21 cellular contexts compared by ENCODE assay signal in the genomic region with DNA sequence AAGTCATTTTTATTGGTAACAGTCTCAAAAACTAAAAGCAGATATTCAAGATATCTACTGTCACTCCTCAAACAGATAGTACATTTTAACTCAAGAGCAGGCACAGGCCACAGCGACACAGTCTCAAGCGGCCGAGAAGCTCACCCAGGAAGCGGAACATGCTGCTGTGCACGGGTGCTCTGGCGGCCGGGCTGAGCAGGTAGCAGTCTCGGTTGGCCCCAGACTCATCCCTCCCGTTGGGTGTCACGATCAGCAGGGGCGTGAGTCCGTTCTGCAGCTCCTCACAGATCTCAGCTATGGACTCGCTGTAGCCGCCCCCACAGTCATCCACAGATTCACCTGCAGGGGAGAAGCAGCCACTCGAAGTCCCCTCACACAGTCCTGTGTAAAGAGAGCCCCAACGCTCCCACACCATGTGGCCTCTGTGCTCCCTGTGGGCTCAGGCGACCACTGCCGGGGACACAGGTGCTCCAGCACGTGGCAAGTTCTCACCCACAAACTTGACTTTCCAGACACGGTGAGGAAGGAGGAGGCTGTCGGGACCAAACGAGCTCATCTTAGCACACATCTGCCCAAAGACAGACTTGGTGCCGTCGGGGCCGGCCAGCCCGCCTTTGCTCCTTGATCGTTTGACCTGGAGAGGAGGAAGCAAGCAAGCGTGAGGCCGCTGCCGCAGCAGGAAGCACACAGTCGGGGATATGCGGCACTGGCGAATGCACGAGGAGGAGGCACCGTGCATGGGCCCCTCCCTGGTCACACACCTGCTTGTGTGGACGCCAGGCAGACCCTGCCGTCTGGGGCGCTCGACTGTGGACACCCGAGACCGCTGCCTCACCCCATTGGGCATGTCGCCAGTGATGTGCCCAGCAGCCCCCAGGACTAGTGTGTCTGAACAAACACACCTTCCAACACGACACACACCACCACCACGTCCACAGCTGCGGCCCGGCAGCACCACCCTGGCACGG. TPM values are rescaled to one million over a fixed set of nuclear protein-coding genes. Genes with fewer than 3 reads are reported as not detected.
A peak's percentile ranks its signal among the peaks of the same experiment; 100 is the strongest.
DNase-seq lines count a peak whose midpoint lies in the region; ATAC-seq, FAIRE-seq and TF ChIP-seq lines count a peak whose summit lies in the region.
"Had no signal": no experiment of that assay in that cellular context is flagged by ENCODE, and none has a peak within 500 bp of the region (broad histone marks: within the 10 kb centered on the region; RNA-seq: fewer than 3 reads in every experiment).

No MANE protein-coding gene starts in this region.

- peak; percentile 29 for DNase-seq in cardiac septum (ENCODE audit: low spot score)
- no peak for DNase-seq in left cardiac atrium
- DNase-seq in kidney = peak; percentile 79
- DNase-seq in posterior vena cava (ENCODE audit: low spot score) = peak; percentile 75
- DNase-seq in NCI-H446 treated with DMSO at 0.1 percent for 48 hours (lab: John Stamatoyannopoulos, UW) = no peak
- DNase-seq in NCI-H526 (lab: John Stamatoyannopoulos, UW) = no peak
- no peak for DNase-seq in activated CD4-positive, alpha-beta T cell treated with anti-CD3 and anti-CD28 coated beads for 4 hours
- no peak for DNase-seq in activated CD4-positive, alpha-beta T cell treated with anti-CD3 and anti-CD28 coated beads, Interleukin-2, amount 50 U/mL, for 1 hour
- DNase-seq: BE2C; Calu3; CD4-positive, alpha-beta T cell; GF-D8; GOT3; Kasumi-1; NCI-H1105; NCI-H2081; NCI-H524; PC-9 had no signal

- no peak overlapping the region for H3K27ac ChIP-seq in kidney (ENCODE audit: low read depth in 2 of 2, low read length in 2 of 2)
- H3K27ac ChIP-seq: PC-9, RWPE1 had no signal

- H3K4me3 ChIP-seq in kidney (ENCODE audit: low read length in 2 of 2) = no peak overlapping the region
- H3K4me3 ChIP-seq: PC-9 had no signal

- no peaks in the 10 kb centered on the region for H3K9me3 ChIP-seq in kidney (ENCODE audit: control insufficient read depth in 1 of 2, low read length in 2 of 2)
- H3K9me3 ChIP-seq: BE2C had no signal

- intact Hi-C loops in cardiac septum (cut with DNase I) = no loop called here
- intact Hi-C loops in left cardiac atrium (cut with DNase I) = no loop called here
- intact Hi-C loops in kidney (cut with DNase I) = no loop called here
- intact Hi-C loops in posterior vena cava (cut with DNase I) = no loop called here

- no peak for TF ChIP-seq CTCF in kidney (IDR thresholded peaks at IDR 0.05; ENCODE audit: borderline replicate concordance, extremely low read depth, insufficient read depth)

- FAIRE-seq in kidney (lab: Jason Lieb, UNC) = no peak
- FAIRE-seq: A204.1 had no signal

- ATAC-seq in left cardiac atrium = no peak

- no peaks in the 10 kb centered on the region for H3K4me1 ChIP-seq in kidney (ENCODE audit: control insufficient read depth in 1 of 2, insufficient read depth in 1 of 2, low read depth in 1 of 2, low read length in 2 of 2)
- H3K4me1 ChIP-seq: BE2C had no signal

- peaks cover 40 to 57% of the 10 kb centered on the region in 2 donors for H3K36me3 ChIP-seq in kidney (ENCODE audit: control insufficient read depth in 1 of 2, insufficient read depth in 2 of 2, low read length in 2 of 2)

- H3K9ac ChIP-seq in kidney (ENCODE audit: low read length in 2 of 2) = no peak overlapping the region

RNA-seq across cellular contexts. Expression of a gene that starts 17.7 kb away (rescaled TPM):
- total RNA-seq in cardiac septum (not detected), left cardiac atrium (under 1 TPM in 1 of 2 donors, not detected in 1; 0.09 TPM), kidney (2.5 TPM), posterior vena cava (1 to 10 TPM in 1 of 2 donors, under 1 TPM in 1; 0.38 to 1.4 TPM)
- polyA plus RNA-seq in kidney (ENCODE audit: insufficient read depth, low read depth, low replicate concordance) = 0.45 TPM
- total RNA-seq: Calu3; CD4-positive, alpha-beta T cell; PC-9 had no signal
- polyA plus RNA-seq: IgD-negative memory B cell had no signal

Comparison
In these comparisons a context has a peak if more than half of its experiments do, and no peak if none do; other contexts are left out.
1. DNase-seq: peak in cardiac septum (single experiment), kidney (single experiment) and posterior vena cava (single experiment); none in left cardiac atrium (single experiment), NCI-H446 treated with DMSO at 0.1 percent for 48 hours (single experiment), NCI-H526 (0 of 2), activated CD4-positive, alpha-beta T cell treated with anti-CD3 and anti-CD28 coated beads for 4 hours (0 of 2) and activated CD4-positive, alpha-beta T cell treated with anti-CD3 and anti-CD28 coated beads, Interleukin-2, amount 50 U/mL, for 1 hour (single experiment).